Comparison of ENCODE assay signal across 35 cellular contexts in genomic region chr18:44321868-44322590, GRCh38.
"Had no signal": no experiment of that assay in that cellular context is flagged by ENCODE, and none has a peak within 500 bp of the region (broad histone marks: within the 10 kb centered on the region; RNA-seq: fewer than 3 reads in every experiment).

No MANE protein-coding gene starts in this region.

- H3K36me3 ChIP-seq: adrenal gland, breast epithelium, SJCRH30 had no signal

- H3K27ac ChIP-seq: adrenal gland, body of pancreas, breast epithelium, SJCRH30, SK-N-MC had no signal

- H3K4me3 ChIP-seq: adrenal gland, body of pancreas, breast epithelium, SJCRH30, SK-N-MC had no signal

- ATAC-seq: activated CD8-positive, alpha-beta memory T cell treated with anti-CD3 and anti-CD28 coated beads, Interleukin-2, amount 10 ng/mL, durations not matched to agents 7 days and 5 days; activated naive CD4-positive, alpha-beta T cell treated with anti-CD3 and anti-CD28 coated beads, Interleukin-2, amount 50 U/mL, for 72 hours; activated T-cell treated with anti-CD3 and anti-CD28 coated beads, Interleukin-2, amount 50 U/mL, for 72 hours; activated T-helper 17 cell treated with anti-CD3 and anti-CD28 coated beads, Interleukin-2, amount 50 U/mL, for 72 hours; body of pancreas had no signal

- H3K9me3 ChIP-seq: adrenal gland, body of pancreas, breast epithelium, SJCRH30 had no signal

- H3K27me3 ChIP-seq: adrenal gland, body of pancreas, breast epithelium, SJCRH30 had no signal

- H3K4me1 ChIP-seq: adrenal gland, body of pancreas, breast epithelium, SJCRH30 had no signal

- DNase-seq: activated B cell treated with CpG ODN at 0.5 μM for 24 hours; activated CD4-positive, alpha-beta memory T cell treated with anti-CD3 and anti-CD28 coated beads, Interleukin-2, amount 10 ng/mL, durations not matched to agents 7 days and 5 days; activated CD4-positive, alpha-beta T cell treated with anti-CD3 and anti-CD28 coated beads for 4 hours; activated CD4-positive, alpha-beta T cell treated with anti-CD3 and anti-CD28 coated beads, Interleukin-2, amount 50 U/mL, for 1 hour; activated CD4-positive, CD25-positive, alpha-beta regulatory T cell treated with anti-CD3 and anti-CD28 coated beads, Interleukin-2, amount 50 U/mL, for 72 hours; activated CD8-positive, alpha-beta memory T cell treated with anti-CD3 and anti-CD28 coated beads for 24 hours; activated CD8-positive, alpha-beta memory T cell treated with anti-CD3 and anti-CD28 coated beads, Interleukin-2, amount 10 ng/mL, durations not matched to agents 7 days and 5 days; activated CD8-positive, alpha-beta memory T cell treated with anti-CD3 and anti-CD28 coated beads, Interleukin-2, amount 50 U/mL, for 48 hours; activated gamma-delta T cell; activated naive CD4-positive, alpha-beta T cell treated with anti-CD3 and anti-CD28 coated beads for 36 hours; activated T-cell treated with anti-CD3 and anti-CD28 coated beads, Interleukin-2, amount 50 U/mL, for 72 hours; adrenal gland; body of pancreas; Kasumi-1; KG1; MM.1S; MV-4-11; NCI-H1092; NCI-H1436 treated with DMSO at 0.1 percent for 48 hours; NCI-H1694 treated with DMSO at 0.1 percent for 48 hours; NCI-H2029; NCI-H345; NCI-H524 treated with DMSO at 0.1 percent for 48 hours; NCI-H748 treated with DMSO at 0.1 percent for 48 hours; NK-92 treated with Interleukin-12 subunit alpha and Interleukin-12 subunit beta, amount 100 ng/mL, for 24 hours; SHP77; SJCRH30; SW 1271; T-helper 1 cell; T-helper 2 cell; T-helper 9 cell had no signal
